22 cellular contexts compared by ENCODE assay signal in the genomic region with DNA sequence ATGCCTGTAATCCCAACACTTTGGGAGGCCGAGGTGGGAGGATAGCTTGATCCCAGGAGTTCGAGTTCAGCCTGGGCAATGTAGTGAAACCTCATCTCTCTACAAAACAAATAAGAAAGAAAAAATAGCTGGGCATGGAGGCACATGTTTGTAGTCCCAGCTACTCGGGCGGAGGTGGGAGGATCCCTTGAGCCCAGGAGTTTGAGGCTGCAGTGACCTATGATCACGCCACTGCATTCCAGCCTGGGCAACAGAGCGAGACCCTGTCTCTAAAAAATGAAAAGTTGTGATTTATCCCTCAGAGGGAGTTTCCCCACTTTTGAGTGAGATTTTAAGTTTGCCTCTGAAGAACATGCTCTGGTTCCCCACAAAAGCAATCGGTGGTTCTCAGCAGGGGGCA. TPM values are rescaled to one million over a fixed set of nuclear protein-coding genes. Genes with fewer than 3 reads are reported as not detected.
"Had no signal": no experiment of that assay in that cellular context is flagged by ENCODE, and none has a peak within 500 bp of the region (broad histone marks: within the 10 kb centered on the region; RNA-seq: fewer than 3 reads in every experiment).

No MANE protein-coding gene starts in this region.

- H3K27ac Mint-ChIP-seq: activated B cell treated with CpG ODN at 0.5 μM for 24 hours; activated CD8-positive, alpha-beta T cell treated with anti-CD3 and anti-CD28 coated beads for 36 hours; activated naive CD8-positive, alpha-beta T cell treated with anti-CD3 and anti-CD28 coated beads, Interleukin-2, amount 10 ng/mL, durations not matched to agents 7 days and 5 days; naive B cell; stimulated activated naive CD8-positive, alpha-beta T cell treated with anti-CD3 and anti-CD28 coated beads, Interleukin-15, Interleukin-2, amounts not matched to agents 100 ng/mL and 50 ng/mL, for 24 hours; T-helper 17 cell had no signal

- H3K4me3 Mint-ChIP-seq: activated B cell treated with CpG ODN at 0.5 μM for 24 hours; activated CD8-positive, alpha-beta T cell treated with anti-CD3 and anti-CD28 coated beads for 36 hours; activated naive CD8-positive, alpha-beta T cell treated with anti-CD3 and anti-CD28 coated beads, Interleukin-2, amount 10 ng/mL, durations not matched to agents 7 days and 5 days; stimulated activated naive CD8-positive, alpha-beta T cell treated with anti-CD3 and anti-CD28 coated beads, Interleukin-15, Interleukin-2, amounts not matched to agents 100 ng/mL and 50 ng/mL, for 24 hours; T-helper 17 cell had no signal

- H3K36me3 Mint-ChIP-seq: activated naive CD8-positive, alpha-beta T cell treated with anti-CD3 and anti-CD28 coated beads, Interleukin-2, amount 10 ng/mL, durations not matched to agents 7 days and 5 days; naive B cell had no signal

- ATAC-seq: activated CD8-positive, alpha-beta T cell treated with anti-CD3 and anti-CD28 coated beads for 36 hours; gastrocnemius medialis; heart left ventricle; left lobe of liver; right cardiac atrium; T-helper 17 cell had no signal

- H3K4me1 Mint-ChIP-seq: activated B cell treated with CpG ODN at 0.5 μM for 24 hours; activated naive CD8-positive, alpha-beta T cell treated with anti-CD3 and anti-CD28 coated beads, Interleukin-2, amount 10 ng/mL, durations not matched to agents 7 days and 5 days; naive B cell had no signal

- H3K9me3 ChIP-seq: gastrocnemius medialis, heart left ventricle, thoracic aorta had no signal

- H3K36me3 ChIP-seq: gastrocnemius medialis, heart left ventricle, thoracic aorta had no signal

- DNase-seq: activated B cell treated with CpG ODN at 0.5 μM for 24 hours; activated CD4-positive, alpha-beta T cell treated with anti-CD3 and anti-CD28 coated beads for 48 hours; activated CD8-positive, alpha-beta T cell treated with anti-CD3 and anti-CD28 coated beads for 36 hours; activated naive CD8-positive, alpha-beta T cell treated with anti-CD3 and anti-CD28 coated beads, Interleukin-2, amount 10 ng/mL, durations not matched to agents 7 days and 5 days; activated T-cell treated with anti-CD3 and anti-CD28 coated beads, Interleukin-2, amount 50 U/mL, for 48 hours; cerebellar nuclear complex; erythroblast; gastrocnemius medialis; heart left ventricle; mammary epithelial cell; naive B cell; occipital lobe; right cardiac atrium; T-helper 17 cell had no signal

- H3K9me3 Mint-ChIP-seq: activated B cell treated with CpG ODN at 0.5 μM for 24 hours; activated CD8-positive, alpha-beta T cell treated with anti-CD3 and anti-CD28 coated beads for 36 hours; activated naive CD8-positive, alpha-beta T cell treated with anti-CD3 and anti-CD28 coated beads, Interleukin-2, amount 10 ng/mL, durations not matched to agents 7 days and 5 days; naive B cell; stimulated activated naive CD8-positive, alpha-beta T cell treated with anti-CD3 and anti-CD28 coated beads, Interleukin-15, Interleukin-2, amounts not matched to agents 100 ng/mL and 50 ng/mL, for 24 hours had no signal

- H3K27ac ChIP-seq: gastrocnemius medialis, heart left ventricle, thoracic aorta had no signal

- H3K4me3 ChIP-seq: gastrocnemius medialis, heart left ventricle, smooth muscle cell, thoracic aorta had no signal

- H3K4me1 ChIP-seq: gastrocnemius medialis, heart left ventricle had no signal

RNA-seq across cellular contexts. Expression of gene BMP7, which starts 17.4 kb away (rescaled TPM):
- total RNA-seq: activated B cell treated with CpG ODN at 0.5 μM for 24 hours; activated CD8-positive, alpha-beta T cell treated with anti-CD3 and anti-CD28 coated beads for 36 hours; activated naive CD8-positive, alpha-beta T cell treated with anti-CD3 and anti-CD28 coated beads, Interleukin-2, amount 10 ng/mL, durations not matched to agents 7 days and 5 days; dermis microvascular lymphatic vessel endothelial cell; mononuclear cell; T-helper 17 cell had no signal
- polyA plus RNA-seq: mammary epithelial cell had no signal

RNA-seq across cellular contexts. Expression of gene SPO11, which starts 45.7 kb away (rescaled TPM):
- total RNA-seq: activated B cell treated with CpG ODN at 0.5 μM for 24 hours; activated CD8-positive, alpha-beta T cell treated with anti-CD3 and anti-CD28 coated beads for 36 hours; activated naive CD8-positive, alpha-beta T cell treated with anti-CD3 and anti-CD28 coated beads, Interleukin-2, amount 10 ng/mL, durations not matched to agents 7 days and 5 days; dermis microvascular lymphatic vessel endothelial cell; gastrocnemius medialis; heart left ventricle; left lobe of liver; mammary epithelial cell; mononuclear cell; occipital lobe; posterior vena cava; right cardiac atrium; smooth muscle cell; T-helper 17 cell; thoracic aorta; urinary bladder had no signal
- polyA plus RNA-seq: heart left ventricle, mammary epithelial cell, right cardiac atrium, smooth muscle cell, urinary bladder had no signal
